ENCODE assay signal across 8 cellular contexts in the genomic region with DNA sequence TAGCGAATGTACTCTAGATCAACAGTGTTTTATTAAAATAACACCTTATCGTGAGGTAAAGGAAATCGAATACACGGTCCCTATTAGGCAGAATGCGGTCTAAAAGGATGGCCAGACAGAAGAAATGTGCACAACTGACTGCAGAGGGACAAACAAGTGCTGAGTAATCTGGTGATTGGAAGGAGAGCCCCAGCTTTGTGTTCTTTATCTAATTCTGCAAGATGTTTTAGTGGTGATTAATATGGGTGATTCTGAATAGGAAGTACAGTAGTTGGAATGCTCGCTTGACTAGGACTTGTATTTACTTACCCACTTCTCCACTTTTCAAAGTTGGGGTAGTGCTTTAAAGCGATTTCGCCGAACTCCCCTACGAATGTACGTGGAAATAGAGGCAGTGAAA. TPM values are rescaled to one million over a fixed set of nuclear protein-coding genes. Genes with fewer than 3 reads are reported as not detected.
DNase-seq lines count a peak whose midpoint lies in the region; FAIRE-seq and TF ChIP-seq lines count a peak whose summit lies in the region.

No MANE protein-coding gene starts in this region.

- peak overlapping the region; percentile 98 for H3K27ac Mint-ChIP-seq in T-helper 2 cell treated with Interferon-gamma antibody and Interleukin-4, amounts not matched to agents 5 μg/mL and 100 μg/mL, for 36 hours
- H3K27ac Mint-ChIP-seq in progenitor cell of endocrine pancreas = peak overlapping the region; percentile 99

- DNase-seq in A673 (ENCODE audit: low spot score) (no peak), GM19239 (ENCODE audit: insufficient read length, low spot score) (no peak), fibroblast of lung (ENCODE audit: low read depth in 2 of 2) (peak; percentile 51 to 76), progenitor cell of endocrine pancreas (ENCODE audit: low spot score, unreplicated experiment) (no peak), posterior vena cava (ENCODE audit: low spot score) (no peak), COR-L47 (lab: John Stamatoyannopoulos, UW) (no peak)
- no peak for DNase-seq in T-helper 2 cell treated with Interferon-gamma antibody and Interleukin-4, amounts not matched to agents 5 μg/mL and 100 μg/mL, for 36 hours (ENCODE audit: low spot score)
- DNase-seq in activated CD4-positive, CD25-positive, alpha-beta regulatory T cell treated with anti-CD3 and anti-CD28 coated beads, Interleukin-2, amount 50 U/mL, for 72 hours = no peak

- no peaks in the 10 kb centered on the region for H3K4me1 ChIP-seq in A673 (ENCODE audit: insufficient read depth, low read length, poor library complexity, severe bottlenecking)
- peaks cover 2% of the 10 kb centered on the region for H3K4me1 ChIP-seq in fibroblast of lung (ENCODE audit: control insufficient read depth, extremely low read depth, insufficient read depth, low read length)

- H3K27me3 ChIP-seq in A673 (replicated peaks; ENCODE audit: insufficient read depth, low read depth, low read length, poor library complexity) = no peaks in the 10 kb centered on the region
- no peaks in the 10 kb centered on the region for H3K27me3 ChIP-seq in fibroblast of lung (ENCODE audit: control insufficient read depth, insufficient read depth, low read length)

- H3K36me3 ChIP-seq in A673 (ENCODE audit: insufficient read depth, low read length, poor library complexity, severe bottlenecking) (no peaks in the 10 kb centered on the region), fibroblast of lung (ENCODE audit: control insufficient read depth, insufficient read depth, low read length) (no peaks in the 10 kb centered on the region)

- H3K9me3 Mint-ChIP-seq in T-helper 2 cell treated with Interferon-gamma antibody and Interleukin-4, amounts not matched to agents 5 μg/mL and 100 μg/mL, for 36 hours = no peaks in the 10 kb centered on the region
- H3K9me3 Mint-ChIP-seq in progenitor cell of endocrine pancreas (ENCODE audit: low read depth) = peaks cover 3% of the 10 kb centered on the region

- TF ChIP-seq CTCF in A673 (conservative IDR thresholded peaks at IDR 0.05; ENCODE audit: low read depth, low read length) = no peak
- TF ChIP-seq CTCF in fibroblast of lung (conservative IDR thresholded peaks at IDR 0.05 in 1 of 2, IDR thresholded peaks at IDR 0.05 in 1 of 2; ENCODE audit: low read depth in 1 of 2, low read length in 2 of 2) = no peak
- TF ChIP-seq CTCF in progenitor cell of endocrine pancreas (IDR thresholded peaks at IDR 0.05; ENCODE audit: unreplicated experiment) = no peak

- H3K4me3 ChIP-seq in A673 (ENCODE audit: low read depth, low read length, poor library complexity, severe bottlenecking) (peak overlapping the region; percentile 79), fibroblast of lung (replicated peaks in 1 of 4; ENCODE audit: control extremely low read depth in 1 of 4, insufficient read depth in 1 of 4, low read depth in 3 of 4, low read length in 4 of 4) (peak overlapping the region; percentile 78 to 95 (median 80))

- H2AFZ ChIP-seq in fibroblast of lung (ENCODE audit: low read length) = no peak overlapping the region

- CTCF ChIA-PET in A673 (lab: Charles Lee) = no interaction called here

- H3K27ac ChIP-seq in A673 (ENCODE audit: low read depth, low read length, poor library complexity, severe bottlenecking) (peak overlapping the region; percentile 84), fibroblast of lung (ENCODE audit: insufficient read depth, low read length) (peak overlapping the region; percentile 88)

- BruUV-seq in A673 (replicated peaks; lab: Mats Ljungman, UMichigan) = TSS peak; percentile 46

- H3K4me1 Mint-ChIP-seq in T-helper 2 cell treated with Interferon-gamma antibody and Interleukin-4, amounts not matched to agents 5 μg/mL and 100 μg/mL, for 36 hours (ENCODE audit: low read depth) = peaks cover 30% of the 10 kb centered on the region
- H3K4me1 Mint-ChIP-seq in progenitor cell of endocrine pancreas (ENCODE audit: low read depth) = peaks cover 15% of the 10 kb centered on the region

- FAIRE-seq in GM19239 (lab: Jason Lieb, UNC) = peak; percentile 90

- intact Hi-C loops in A673 (cut with micrococcal nuclease; ENCODE audit: unreplicated experiment) (no loop called here), posterior vena cava (cut with DNase I) (no loop called here)

- H3K9me3 ChIP-seq in A673 (ENCODE audit: low read depth, low read length, poor library complexity, severe bottlenecking) (no peaks in the 10 kb centered on the region), fibroblast of lung (ENCODE audit: control insufficient read depth, insufficient read depth, low read depth, low read length) (no peaks in the 10 kb centered on the region)

- no peaks in the 10 kb centered on the region for H4K20me1 ChIP-seq in fibroblast of lung (ENCODE audit: control insufficient read depth, extremely low read depth, insufficient read depth, low read length)

- H3K4me2 ChIP-seq in fibroblast of lung (ENCODE audit: extremely low read depth, insufficient read depth, low read length) = peak overlapping the region; percentile 69

- peak overlapping the region; percentile 77 for H3K9ac ChIP-seq in fibroblast of lung (ENCODE audit: insufficient read depth, low read length)

- POLR2A ChIA-PET in A673 (lab: Charles Lee; ENCODE audit: low non-redundant PET) = no interaction called here

- H3K27me3 Mint-ChIP-seq in T-helper 2 cell treated with Interferon-gamma antibody and Interleukin-4, amounts not matched to agents 5 μg/mL and 100 μg/mL, for 36 hours (ENCODE audit: low read depth) = no peaks in the 10 kb centered on the region
- no peaks in the 10 kb centered on the region for H3K27me3 Mint-ChIP-seq in progenitor cell of endocrine pancreas

- H3K36me3 Mint-ChIP-seq in T-helper 2 cell treated with Interferon-gamma antibody and Interleukin-4, amounts not matched to agents 5 μg/mL and 100 μg/mL, for 36 hours (ENCODE audit: low read depth) = no peaks in the 10 kb centered on the region
- no peaks in the 10 kb centered on the region for H3K36me3 Mint-ChIP-seq in progenitor cell of endocrine pancreas (ENCODE audit: insufficient read depth)

- peaks cover 52% of the 10 kb centered on the region for H3K79me2 ChIP-seq in fibroblast of lung (ENCODE audit: control insufficient read depth, insufficient read depth, low read length)

- peak overlapping the region; percentile 97 for H3K4me3 Mint-ChIP-seq in T-helper 2 cell treated with Interferon-gamma antibody and Interleukin-4, amounts not matched to agents 5 μg/mL and 100 μg/mL, for 36 hours
- peak overlapping the region; percentile 96 for H3K4me3 Mint-ChIP-seq in progenitor cell of endocrine pancreas (ENCODE audit: low read depth)

RNA-seq across cellular contexts. Expression of a gene that starts 1.2 kb away (rescaled TPM):
- total RNA-seq in A673 (2021) (10.6 and 12.4 TPM in 2 replicates), fibroblast of lung (12.1 and 15.0 TPM in 2 replicates), progenitor cell of endocrine pancreas (10.0 and 11.8 TPM in 2 replicates), posterior vena cava (10 to 100 TPM; 16.6 to 19.1 TPM)
- 20.6 and 22.8 TPM in 2 replicates for polyA plus RNA-seq in fibroblast of lung
- polyA plus RNA-seq in fibroblast of lung (2012) = 10.4 and 11.6 TPM in 2 replicates
- 2.5 and 4.7 TPM in 2 replicates for polyA minus RNA-seq in fibroblast of lung (ENCODE audit: low replicate concordance)

Comparison
In these comparisons a context has a peak if more than half of its experiments do, and no peak if none do; other contexts are left out.
1. DNase-seq: peak in fibroblast of lung (2 of 2); none in A673 (single experiment), GM19239 (single experiment), T-helper 2 cell treated with Interferon-gamma antibody and Interleukin-4, amounts not matched to agents 5 μg/mL and 100 μg/mL, for 36 hours (single experiment), progenitor cell of endocrine pancreas (single experiment), posterior vena cava (single experiment), activated CD4-positive, CD25-positive, alpha-beta regulatory T cell treated with anti-CD3 and anti-CD28 coated beads, Interleukin-2, amount 50 U/mL, for 72 hours (single experiment) and COR-L47 (single experiment).